Comparison of ENCODE assay signal across 1 cellular context in the genomic region with DNA sequence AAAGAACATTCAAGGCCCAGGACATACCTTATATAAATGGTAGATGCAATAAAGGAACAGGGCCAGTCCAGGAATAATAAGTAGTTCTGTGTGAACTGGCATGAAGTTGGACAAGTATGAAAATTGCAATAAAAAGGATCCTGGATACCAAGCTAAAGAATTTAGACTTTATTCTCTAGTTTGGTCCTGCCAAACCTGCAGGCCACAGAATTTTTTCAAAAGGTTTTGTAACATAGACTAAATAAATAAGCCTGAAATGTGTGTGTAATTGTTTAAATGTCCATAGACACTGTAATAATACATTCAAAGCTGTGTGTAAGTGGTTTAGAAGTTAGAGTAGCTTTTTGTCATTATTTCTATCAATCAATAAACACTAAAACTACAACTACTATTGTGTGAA.
TF ChIP-seq lines count a peak whose summit lies in the region.

No MANE protein-coding gene starts in this region.

TF ChIP-seq in liver, 16 proteins besides CTCF, POLR2A, EP300 and RAD21 (continued from another document):
- TF ChIP-seq REST (IDR thresholded peaks at IDR 0.05) (no peak), HNF4A (conservative IDR thresholded peaks at IDR 0.05) (peak; percentile 73 to 77), RXRA (IDR thresholded peaks at IDR 0.05) (peak in 1 of 2 donors; percentile 23), NR2F2 (IDR thresholded peaks at IDR 0.05) (no peak), FOXA1 (IDR thresholded peaks at IDR 0.05) (peak; percentile 42), SP1 (IDR thresholded peaks at IDR 0.05) (peak; percentile 67), HNF4G (IDR thresholded peaks at IDR 0.05) (no peak), FOXA2 (IDR thresholded peaks at IDR 0.05) (peak; percentile 76)
